Comparison of ENCODE assay signal across 8 cellular contexts in the genomic region with DNA sequence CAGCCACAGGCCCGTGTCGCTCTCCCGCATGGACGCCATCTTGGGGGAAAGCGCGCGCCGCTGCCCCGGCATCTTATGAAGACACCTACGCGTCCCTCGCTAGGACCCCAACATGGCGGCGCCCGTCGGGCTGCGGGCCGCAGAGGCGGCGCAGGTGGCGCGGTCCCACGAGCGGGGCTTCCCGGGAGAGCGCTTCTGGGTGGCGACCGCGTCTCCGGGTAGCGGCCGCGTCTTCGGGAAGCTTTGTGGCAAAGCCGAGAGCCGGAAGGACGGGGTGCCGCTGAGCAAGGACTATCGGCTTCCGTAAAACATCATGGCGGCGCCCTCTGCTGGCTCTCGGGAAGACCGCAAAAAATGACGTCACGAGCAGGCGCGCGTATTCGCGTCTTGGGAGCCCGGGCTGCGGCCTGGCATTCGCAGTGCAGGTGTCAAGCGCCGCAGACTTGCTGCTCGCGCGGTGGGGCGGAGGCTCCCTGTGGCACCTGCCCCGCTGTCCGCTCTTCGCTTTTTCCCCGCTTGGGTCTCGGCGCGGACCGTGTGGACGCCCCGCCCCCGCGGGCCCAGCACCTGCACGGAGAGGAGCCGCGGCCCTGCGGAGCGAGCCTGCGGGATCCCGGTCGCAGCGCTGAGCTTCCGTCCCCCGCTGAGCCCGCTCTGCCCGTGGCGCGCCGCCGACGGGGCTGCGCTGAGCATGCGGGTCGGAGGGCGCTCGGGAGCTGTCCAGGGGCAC. TPM values are rescaled to one million over a fixed set of nuclear protein-coding genes. Genes with fewer than 3 reads are reported as not detected.
DNase-seq lines count a peak whose midpoint lies in the region; ATAC-seq and TF ChIP-seq lines count a peak whose summit lies in the region.

A gene (minus strand): TSS at position 54 of the 730 bp plus-strand sequence. CDS start 15 bp downstream, at position 39.

- H3K4me3 ChIP-seq in astrocyte of the cerebellum (ENCODE audit: low read depth, low read length) = peak within 1 kb of the TSS; percentile 86
- H3K4me3 ChIP-seq in hepatocyte = peak within 1 kb of the TSS; percentile 60
- peak within 1 kb of the TSS; percentile 68 to 69 for H3K4me3 ChIP-seq in aorta (ENCODE audit: low read length in 2 of 2)

- TF ChIP-seq CTCF in astrocyte of the cerebellum (IDR thresholded peaks at IDR 0.05; ENCODE audit: low read depth, low read length, missing control alignments) (peak; percentile 8), hepatocyte (IDR thresholded peaks at IDR 0.05; ENCODE audit: poor library complexity) (no peak)

- H3K36me3 ChIP-seq in hepatocyte (replicated peaks; ENCODE audit: insufficient read depth, low read depth) = no peaks in the 10 kb centered on the region
- H3K36me3 ChIP-seq in aorta (ENCODE audit: control insufficient read depth in 1 of 2, insufficient read depth in 2 of 2, low read length in 1 of 2) = no peaks in the 10 kb centered on the region

- DNase-seq in NCI-H2029 (lab: John Stamatoyannopoulos, UW) (peak; percentile 90), T-helper 9 cell (peak; percentile 96), astrocyte of the cerebellum (ENCODE audit: low read depth) (peak; percentile 80), hepatocyte (ENCODE audit: low spot score) (peak; percentile 97), renal cortical epithelial cell (ENCODE audit: low read depth) (peak; percentile 81), aorta (peak; percentile 97 to 98)

- peak within 1 kb of the TSS; percentile 93 for H3K4me2 ChIP-seq in hepatocyte

- intact Hi-C loops in aorta (cut with DNase I) = loop anchor here in 1 of 2 donors (10.0 kb wide), 1 partner anchor 154 kb away; a partner anchor contains a TSS

- peaks cover 46% of the 10 kb centered on the region for H3K79me2 ChIP-seq in hepatocyte

- in situ Hi-C loops in astrocyte of the cerebellum (cut with HindIII; ENCODE audit: low sequenced_read_pairs) = loop anchor here (10.0 kb wide), 1 partner anchor 54 kb away; no protein-coding TSS in a partner anchor

- H3K4me1 ChIP-seq in hepatocyte (ENCODE audit: insufficient read depth) = peaks cover 21% of the 10 kb centered on the region
- peaks cover 0 to 2% of the 10 kb centered on the region in 2 donors for H3K4me1 ChIP-seq in aorta (ENCODE audit: control insufficient read depth in 1 of 2, insufficient read depth in 2 of 2, low read length in 2 of 2)

- peak within 1 kb of the TSS; percentile 97 for H3K27ac ChIP-seq in hepatocyte
- H3K27ac ChIP-seq in aorta (ENCODE audit: low read depth in 1 of 2, low read length in 2 of 2) = peak within 1 kb of the TSS; percentile 74 to 89

- H4K20me1 ChIP-seq in hepatocyte (ENCODE audit: insufficient read depth, poor library complexity, severe bottlenecking) = peaks cover 20% of the 10 kb centered on the region

- peak within 1 kb of the TSS; percentile 74 for H2AFZ ChIP-seq in hepatocyte

- peak; percentile 80 for ATAC-seq in GM18511 (IDR thresholded peaks at IDR 0.05; ENCODE audit: unreplicated experiment)
- ATAC-seq in HG02981 (IDR thresholded peaks at IDR 0.05; ENCODE audit: unreplicated experiment) = peak; percentile 81
- peak; percentile 99 for ATAC-seq in aorta (ENCODE audit: low FRiP score)

- no peaks in the 10 kb centered on the region for H3K9me2 ChIP-seq in hepatocyte (replicated peaks; ENCODE audit: insufficient read depth)

- WGBS in hepatocyte (ENCODE audit: low lambda C conversion rate, missing lambda C conversion rate) = 2% methylated on average over 94 of the region's 95 CpGs
- whole genome bisulfite sequencing in aorta, 2 donors = 0% methylated on average over 86 to 95 of the region's 95 CpGs

- H3K9me3 ChIP-seq in hepatocyte (ENCODE audit: low read depth) (no peaks in the 10 kb centered on the region), aorta (ENCODE audit: control insufficient read depth, low read length) (no peaks in the 10 kb centered on the region)

- H3K27me3 ChIP-seq in hepatocyte = no peaks in the 10 kb centered on the region
- H3K27me3 ChIP-seq in aorta (ENCODE audit: control insufficient read depth in 1 of 2, insufficient read depth in 2 of 2, low read length in 1 of 2) = no peaks in the 10 kb centered on the region

RNA-seq across cellular contexts. Expression of the gene that starts here (rescaled TPM):
- 10.8 and 21.4 TPM in 2 replicates for total RNA-seq in hepatocyte
- polyA plus RNA-seq in hepatocyte = 35.9 and 46.2 TPM in 2 replicates
- total RNA-seq in renal cortical epithelial cell = 10.2 and 19.1 TPM in 2 replicates
- 10 to 100 TPM; 17.7 to 27.4 TPM for total RNA-seq in aorta
- polyA plus RNA-seq in aorta = 10 to 100 TPM in 1 of 2 donors, 1 to 10 TPM in 1; 5.8 to 21.7 TPM

Comparison
In these comparisons a context has a peak if more than half of its experiments do, and no peak if none do; other contexts are left out.
1. Peak in every context shown above with its lines: DNase-seq, ATAC-seq, H3K4me3 ChIP-seq and H3K27ac ChIP-seq.